Comparison of ENCODE assay signal across 8 cellular contexts in genomic region chr22:43388420-43388851, GRCh38. TPM values are rescaled to one million over a fixed set of nuclear protein-coding genes. Genes with fewer than 3 reads are reported as not detected.
DNase-seq lines count a peak whose midpoint lies in the region; ATAC-seq and TF ChIP-seq lines count a peak whose summit lies in the region.

No MANE protein-coding gene starts in this region.

- no peak overlapping the region for H3K9ac ChIP-seq in HCT116 (ENCODE audit: low read length)

- H4K20me1 ChIP-seq in HCT116 (ENCODE audit: insufficient read depth): no peaks in the 10 kb centered on the region

- ATAC-seq in HCT116 (peak; percentile 88), GM21528 (IDR thresholded peaks at IDR 0.05; ENCODE audit: low FRiP score, unreplicated experiment) (no peak)
- ATAC-seq in activated CD8-positive, alpha-beta T cell treated with anti-CD3 and anti-CD28 coated beads for 36 hours: peak; percentile 85

- H3K27ac ChIP-seq in HCT116 (ENCODE audit: low read depth, low read length): no peak overlapping the region

- intact Hi-C loops in HCT116 (cut with micrococcal nuclease): loop anchor here (1.0 to 5.0 kb wide), 4 partner anchors 355 to 1238 kb away; no protein-coding TSS in a partner anchor
- intact Hi-C loops in activated CD8-positive, alpha-beta T cell treated with anti-CD3 and anti-CD28 coated beads for 36 hours (cut with micrococcal nuclease): loop anchor here (10.0 kb wide), 1 partner anchor 114 kb away; no protein-coding TSS in a partner anchor

- no peak overlapping the region for H3K4me3 ChIP-seq in HCT116 (replicated peaks in 1 of 2; ENCODE audit: low read depth in 1 of 2, low read length in 2 of 2)

- H3K36me3 ChIP-seq in HCT116 (ENCODE audit: control insufficient read depth in 1 of 2, insufficient read depth in 2 of 2, low read length in 2 of 2): no peaks in the 10 kb centered on the region

- H3K27ac Mint-ChIP-seq in activated CD8-positive, alpha-beta T cell treated with anti-CD3 and anti-CD28 coated beads for 36 hours: no peak overlapping the region

- RAD21 ChIA-PET in HCT116 (lab: Charles Lee; ENCODE audit: low non-redundant PET in 1 of 2, low total read pairs in 2 of 2, uncharacterized antibody in 2 of 2, unreplicated experiment in 2 of 2): interaction anchor here in 1 of 2 experiments (0.6 kb wide), 1 partner anchor 438 kb away, joined by 3 read pairs; no protein-coding TSS in a partner anchor

- no peaks in the 10 kb centered on the region for H3K27me3 ChIP-seq in HCT116 (ENCODE audit: insufficient read depth, low read length)

- H3K79me2 ChIP-seq in HCT116 (ENCODE audit: insufficient read depth, low read length): no peaks in the 10 kb centered on the region

- no peaks in the 10 kb centered on the region for H3K4me1 Mint-ChIP-seq in activated CD8-positive, alpha-beta T cell treated with anti-CD3 and anti-CD28 coated beads for 36 hours (ENCODE audit: low read depth)

- peaks cover 0 to 3% of the 10 kb centered on the region in 2 experiments; a peak in 1 of 4 replicates for H3K4me1 ChIP-seq in HCT116 (ENCODE audit: control insufficient read depth in 1 of 2, insufficient read depth in 2 of 2, low read length in 2 of 2)

- no peak for TF ChIP-seq POLR2A in HCT116 (IDR thresholded peaks at IDR 0.05; ENCODE audit: borderline replicate concordance, extremely low read depth, insufficient read depth, insufficient read length)

- H3K9me3 ChIP-seq in HCT116 (ENCODE audit: control insufficient read depth in 1 of 2, insufficient read depth in 1 of 2, low read depth in 1 of 2, low read length in 2 of 2): no peaks in the 10 kb centered on the region

- no TSS peak for BruUV-seq in HCT116 (replicated peaks; lab: Mats Ljungman, UMichigan)

- H3K4me2 ChIP-seq in HCT116 (ENCODE audit: low read length): peak overlapping the region; percentile 39

- POLR2A ChIA-PET in HCT116 (lab: Charles Lee): no interaction called here
- POLR2A ChIA-PET in activated CD8-positive, alpha-beta T cell treated with anti-CD3 and anti-CD28 coated beads for 36 hours (lab: Charles Lee): no interaction called here

- peaks cover 23% of the 10 kb centered on the region for H3K27me3 Mint-ChIP-seq in activated CD8-positive, alpha-beta T cell treated with anti-CD3 and anti-CD28 coated beads for 36 hours

- H3K36me3 Mint-ChIP-seq in activated CD8-positive, alpha-beta T cell treated with anti-CD3 and anti-CD28 coated beads for 36 hours (ENCODE audit: low read depth): no peaks in the 10 kb centered on the region

- DNase-seq in Ammon's horn (ENCODE audit: low spot score) (peak; percentile 79), HCT116 (ENCODE audit: low read depth, low spot score) (peak; percentile 41), NCI-H774 (lab: John Stamatoyannopoulos, UW) (peak; percentile 17), mesenteric fat pad (ENCODE audit: low spot score) (peak; percentile 93)
- peak; percentile 82 for DNase-seq in activated CD8-positive, alpha-beta T cell treated with anti-CD3 and anti-CD28 coated beads for 36 hours
- DNase-seq in effector CD8-positive, alpha-beta T cell (lab: John Stamatoyannopoulos, UW): peak; percentile 53
- DNase-seq in stimulated activated CD8-positive, alpha-beta memory T cell treated with anti-CD3 and anti-CD28 coated beads, Interleukin-2, amount 100 ng/mL, for 48 hours (ENCODE audit: low read depth in 2 of 2): peak; percentile 66 to 71

- H2AFZ ChIP-seq in HCT116 (ENCODE audit: low read depth, low read length, poor library complexity, severe bottlenecking): no peak overlapping the region

- no peaks in the 10 kb centered on the region for H3K9me2 ChIP-seq in HCT116 (ENCODE audit: insufficient read depth)

- no peaks in the 10 kb centered on the region for H3K9me3 Mint-ChIP-seq in activated CD8-positive, alpha-beta T cell treated with anti-CD3 and anti-CD28 coated beads for 36 hours

- peak; percentile 72 to 98 (median 96); a peak in 5 of 6 replicates for TF ChIP-seq CTCF in HCT116 (IDR thresholded peaks at IDR 0.05 in 2 of 3, conservative IDR thresholded peaks at IDR 0.05 in 1 of 3; ENCODE audit: borderline replicate concordance in 1 of 3, insufficient read depth in 1 of 3, low read depth in 2 of 3, low read length in 2 of 3)
- TF ChIP-seq CTCF in activated CD8-positive, alpha-beta T cell treated with anti-CD3 and anti-CD28 coated beads for 36 hours (IDR thresholded peaks at IDR 0.05): peak; percentile 99

- peak; percentile 90 for TF ChIP-seq RAD21 in HCT116 (IDR thresholded peaks at IDR 0.05; ENCODE audit: low read depth)

- H3K4me3 Mint-ChIP-seq in activated CD8-positive, alpha-beta T cell treated with anti-CD3 and anti-CD28 coated beads for 36 hours: no peak overlapping the region

- CTCF ChIA-PET in HCT116 (lab: Charles Lee): interaction anchor here (1.3 kb wide), 1 partner anchor 495 kb away, joined by 5 read pairs; no protein-coding TSS in a partner anchor
- CTCF ChIA-PET in activated CD8-positive, alpha-beta T cell treated with anti-CD3 and anti-CD28 coated beads for 36 hours (lab: Charles Lee): interaction anchor here (0.9 to 3.6 kb wide), 8 partner anchors 41 to 556 kb away, joined by 3 to 16 read pairs (median 4); partner anchors contain the start of gene EFCAB6

TF ChIP-seq in HCT116, 20 proteins besides CTCF, POLR2A, EP300 and RAD21 (continues in another document):
- no peak for TF ChIP-seq CBX3 (IDR thresholded peaks at IDR 0.05; ENCODE audit: low read depth)
- TF ChIP-seq FOSL1 (IDR thresholded peaks at IDR 0.05; ENCODE audit: low read depth): no peak
- TF ChIP-seq SRF (IDR thresholded peaks at IDR 0.05; ENCODE audit: low read depth): no peak
- no peak for TF ChIP-seq ATF3 (IDR thresholded peaks at IDR 0.05)
- no peak for TF ChIP-seq YY1 (IDR thresholded peaks at IDR 0.05; ENCODE audit: extremely low read depth, insufficient replicate concordance, low read depth, low read length)
- no peak for TF ChIP-seq REST (IDR thresholded peaks at IDR 0.05; ENCODE audit: low read depth)
- TF ChIP-seq JUND (IDR thresholded peaks at IDR 0.05): no peak
- TF ChIP-seq ZBTB33 (IDR thresholded peaks at IDR 0.05; ENCODE audit: extremely low read depth, insufficient replicate concordance, low read length): no peak
- TF ChIP-seq ZNF274 (IDR thresholded peaks at IDR 0.05; ENCODE audit: low read depth, low read length): no peak
- TF ChIP-seq POLR2AphosphoS5 (IDR thresholded peaks at IDR 0.05; ENCODE audit: low read depth, low read length): no peak
- TF ChIP-seq SP1 (IDR thresholded peaks at IDR 0.05; ENCODE audit: low read depth): no peak
- no peak for TF ChIP-seq ELF1 (IDR thresholded peaks at IDR 0.05; ENCODE audit: borderline replicate concordance, low read depth)
- TF ChIP-seq, protein P1, sequence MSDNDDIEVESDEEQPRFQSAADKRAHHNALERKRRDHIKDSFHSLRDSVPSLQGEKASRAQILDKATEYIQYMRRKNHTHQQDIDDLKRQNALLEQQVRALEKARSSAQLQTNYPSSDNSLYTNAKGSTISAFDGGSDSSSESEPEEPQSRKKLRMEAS (IDR thresholded peaks at IDR 0.05): no peak
- TF ChIP-seq SIN3A (IDR thresholded peaks at IDR 0.05; ENCODE audit: low read depth): no peak

RNA-seq across cellular contexts. Expression of gene MPPED1, which starts 23.4 kb away (rescaled TPM):
- not detected for total RNA-seq in HCT116 (2021; ENCODE audit: unreplicated experiment)
- polyA plus RNA-seq in HCT116 (2012): not detected in 2 replicates
- not detected for total RNA-seq in activated CD8-positive, alpha-beta T cell treated with anti-CD3 and anti-CD28 coated beads for 36 hours
- not detected for total RNA-seq in mesenteric fat pad

RNA-seq across cellular contexts. Expression of gene SCUBE1, which starts 45.3 kb away (rescaled TPM):
- total RNA-seq in HCT116 (2021; ENCODE audit: unreplicated experiment) (3.9 TPM), mesenteric fat pad (3.9 TPM)
- polyA plus RNA-seq in HCT116 (2012): 1.9 and 3.1 TPM in 2 replicates
- total RNA-seq in activated CD8-positive, alpha-beta T cell treated with anti-CD3 and anti-CD28 coated beads for 36 hours: under 1 TPM in 1 of 2 experiments, not detected in 1; 0.07 TPM

Comparison
In these comparisons a context has a peak if more than half of its experiments do, and no peak if none do; other contexts are left out.
1. DNase-seq: peak in every context shown above with its lines; median percentile 93 in mesenteric fat pad; 82 in activated CD8-positive, alpha-beta T cell treated with anti-CD3 and anti-CD28 coated beads for 36 hours; 79 in Ammon's horn; 68 in stimulated activated CD8-positive, alpha-beta memory T cell treated with anti-CD3 and anti-CD28 coated beads, Interleukin-2, amount 100 ng/mL, for 48 hours; 53 in effector CD8-positive, alpha-beta T cell; 41 in HCT116; 17 in NCI-H774.